1 cellular context compared by ENCODE assay signal in the genomic region with DNA sequence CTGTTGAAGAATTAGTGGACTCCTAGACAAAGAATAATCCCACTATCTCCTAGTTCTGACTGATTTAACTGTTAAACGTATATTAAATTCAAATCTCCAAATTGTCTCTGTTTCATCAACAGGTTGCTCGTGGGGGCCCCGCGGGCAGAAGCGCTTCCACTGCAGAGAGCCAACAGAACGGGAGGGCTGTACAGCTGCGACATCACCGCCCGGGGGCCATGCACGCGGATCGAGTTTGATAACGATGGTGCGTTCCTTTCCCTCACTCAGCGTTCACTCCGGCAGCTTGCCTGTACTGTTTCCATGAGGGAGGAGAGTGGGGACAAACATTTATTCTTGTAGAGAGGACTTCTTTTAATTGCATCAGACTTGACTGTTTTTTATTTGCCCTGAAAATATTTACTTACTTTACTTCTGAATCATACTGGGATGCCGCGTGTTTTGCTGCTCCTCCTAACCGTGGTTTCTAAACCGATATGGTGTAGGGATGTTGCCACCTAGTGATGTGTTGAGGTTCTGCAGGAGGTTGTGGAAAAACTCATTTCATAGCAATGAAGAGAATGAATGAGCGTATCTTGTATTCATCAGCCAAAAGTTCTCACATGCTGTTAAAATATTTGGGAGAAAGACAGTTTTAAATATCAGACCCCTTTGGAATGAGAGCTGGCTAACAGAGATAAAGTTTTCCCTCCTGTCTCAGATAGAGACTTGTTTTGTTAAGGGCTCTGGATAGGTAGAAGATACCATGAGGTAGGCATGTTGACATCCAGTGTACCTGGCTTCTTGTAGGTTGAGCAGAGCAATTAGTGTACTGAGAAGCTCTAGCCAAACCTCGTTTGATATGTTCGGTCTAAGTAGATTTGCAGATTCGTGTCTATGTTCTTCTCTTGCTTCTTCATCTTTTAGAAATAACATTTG.
TF ChIP-seq lines count a peak whose summit lies in the region.

No MANE protein-coding gene starts in this region.

TF ChIP-seq in HepG2, 621 proteins besides CTCF, POLR2A, EP300 and RAD21 (continued from another document and continues in another):
- TF ChIP-seq, protein P1, sequence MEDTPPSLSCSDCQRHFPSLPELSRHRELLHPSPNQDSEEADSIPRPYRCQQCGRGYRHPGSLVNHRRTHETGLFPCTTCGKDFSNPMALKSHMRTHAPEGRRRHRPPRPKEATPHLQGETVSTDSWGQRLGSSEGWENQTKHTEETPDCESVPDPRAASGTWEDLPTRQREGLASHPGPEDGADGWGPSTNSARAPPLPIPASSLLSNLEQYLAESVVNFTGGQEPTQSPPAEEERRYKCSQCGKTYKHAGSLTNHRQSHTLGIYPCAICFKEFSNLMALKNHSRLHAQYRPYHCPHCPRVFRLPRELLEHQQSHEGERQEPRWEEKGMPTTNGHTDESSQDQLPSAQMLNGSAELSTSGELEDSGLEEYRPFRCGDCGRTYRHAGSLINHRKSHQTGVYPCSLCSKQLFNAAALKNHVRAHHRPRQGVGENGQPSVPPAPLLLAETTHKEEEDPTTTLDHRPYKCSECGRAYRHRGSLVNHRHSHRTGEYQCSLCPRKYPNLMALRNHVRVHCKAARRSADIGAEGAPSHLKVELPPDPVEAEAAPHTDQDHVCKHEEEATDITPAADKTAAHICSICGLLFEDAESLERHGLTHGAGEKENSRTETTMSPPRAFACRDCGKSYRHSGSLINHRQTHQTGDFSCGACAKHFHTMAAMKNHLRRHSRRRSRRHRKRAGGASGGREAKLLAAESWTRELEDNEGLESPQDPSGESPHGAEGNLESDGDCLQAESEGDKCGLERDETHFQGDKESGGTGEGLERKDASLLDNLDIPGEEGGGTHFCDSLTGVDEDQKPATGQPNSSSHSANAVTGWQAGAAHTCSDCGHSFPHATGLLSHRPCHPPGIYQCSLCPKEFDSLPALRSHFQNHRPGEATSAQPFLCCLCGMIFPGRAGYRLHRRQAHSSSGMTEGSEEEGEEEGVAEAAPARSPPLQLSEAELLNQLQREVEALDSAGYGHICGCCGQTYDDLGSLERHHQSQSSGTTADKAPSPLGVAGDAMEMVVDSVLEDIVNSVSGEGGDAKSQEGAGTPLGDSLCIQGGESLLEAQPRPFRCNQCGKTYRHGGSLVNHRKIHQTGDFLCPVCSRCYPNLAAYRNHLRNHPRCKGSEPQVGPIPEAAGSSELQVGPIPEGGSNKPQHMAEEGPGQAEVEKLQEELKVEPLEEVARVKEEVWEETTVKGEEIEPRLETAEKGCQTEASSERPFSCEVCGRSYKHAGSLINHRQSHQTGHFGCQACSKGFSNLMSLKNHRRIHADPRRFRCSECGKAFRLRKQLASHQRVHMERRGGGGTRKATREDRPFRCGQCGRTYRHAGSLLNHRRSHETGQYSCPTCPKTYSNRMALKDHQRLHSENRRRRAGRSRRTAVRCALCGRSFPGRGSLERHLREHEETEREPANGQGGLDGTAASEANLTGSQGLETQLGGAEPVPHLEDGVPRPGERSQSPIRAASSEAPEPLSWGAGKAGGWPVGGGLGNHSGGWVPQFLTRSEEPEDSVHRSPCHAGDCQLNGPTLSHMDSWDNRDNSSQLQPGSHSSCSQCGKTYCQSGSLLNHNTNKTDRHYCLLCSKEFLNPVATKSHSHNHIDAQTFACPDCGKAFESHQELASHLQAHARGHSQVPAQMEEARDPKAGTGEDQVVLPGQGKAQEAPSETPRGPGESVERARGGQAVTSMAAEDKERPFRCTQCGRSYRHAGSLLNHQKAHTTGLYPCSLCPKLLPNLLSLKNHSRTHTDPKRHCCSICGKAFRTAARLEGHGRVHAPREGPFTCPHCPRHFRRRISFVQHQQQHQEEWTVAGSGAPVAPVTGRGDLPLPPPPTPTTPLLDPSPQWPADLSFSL (CRISPR knock-in tag; IDR thresholded peaks at IDR 0.05), result no peak
- TF ChIP-seq YEATS4 (CRISPR knock-in tag; IDR thresholded peaks at IDR 0.05; ENCODE audit: borderline replicate concordance), result peak; percentile 46; the same call in 1 of the 2 replicates
- 0 out of 2 replicates have a peak, but pooled peaks have one; percentile 53 for TF ChIP-seq AKAP8 (CRISPR knock-in tag; IDR thresholded peaks at IDR 0.05)
- TF ChIP-seq ATF7 (IDR thresholded peaks at IDR 0.05), result no peak
- peak; percentile 26; the same call in 1 of the 2 replicates for TF ChIP-seq ATF7 (CRISPR knock-in tag; IDR thresholded peaks at IDR 0.05)
- TF ChIP-seq CEBPB (IDR thresholded peaks at IDR 0.05; ENCODE audit: borderline replicate concordance, low read depth, low read length), result peak; percentile 85
- TF ChIP-seq DR1 (CRISPR knock-in tag; IDR thresholded peaks at IDR 0.05), result no peak
- peak; percentile 28; the same call in 1 of the 2 replicates for TF ChIP-seq ZNF678 (CRISPR knock-in tag; IDR thresholded peaks at IDR 0.05)
- no peak for TF ChIP-seq CHCHD3 (CRISPR knock-in tag; IDR thresholded peaks at IDR 0.05)
- 0 out of 2 replicates have a peak, but pooled peaks have one; percentile 64 for TF ChIP-seq WIZ (CRISPR knock-in tag; IDR thresholded peaks at IDR 0.05)
- TF ChIP-seq ZNF484 (CRISPR knock-in tag; IDR thresholded peaks at IDR 0.05; ENCODE audit: borderline replicate concordance, low read depth), result no peak
- TF ChIP-seq, protein P2, sequence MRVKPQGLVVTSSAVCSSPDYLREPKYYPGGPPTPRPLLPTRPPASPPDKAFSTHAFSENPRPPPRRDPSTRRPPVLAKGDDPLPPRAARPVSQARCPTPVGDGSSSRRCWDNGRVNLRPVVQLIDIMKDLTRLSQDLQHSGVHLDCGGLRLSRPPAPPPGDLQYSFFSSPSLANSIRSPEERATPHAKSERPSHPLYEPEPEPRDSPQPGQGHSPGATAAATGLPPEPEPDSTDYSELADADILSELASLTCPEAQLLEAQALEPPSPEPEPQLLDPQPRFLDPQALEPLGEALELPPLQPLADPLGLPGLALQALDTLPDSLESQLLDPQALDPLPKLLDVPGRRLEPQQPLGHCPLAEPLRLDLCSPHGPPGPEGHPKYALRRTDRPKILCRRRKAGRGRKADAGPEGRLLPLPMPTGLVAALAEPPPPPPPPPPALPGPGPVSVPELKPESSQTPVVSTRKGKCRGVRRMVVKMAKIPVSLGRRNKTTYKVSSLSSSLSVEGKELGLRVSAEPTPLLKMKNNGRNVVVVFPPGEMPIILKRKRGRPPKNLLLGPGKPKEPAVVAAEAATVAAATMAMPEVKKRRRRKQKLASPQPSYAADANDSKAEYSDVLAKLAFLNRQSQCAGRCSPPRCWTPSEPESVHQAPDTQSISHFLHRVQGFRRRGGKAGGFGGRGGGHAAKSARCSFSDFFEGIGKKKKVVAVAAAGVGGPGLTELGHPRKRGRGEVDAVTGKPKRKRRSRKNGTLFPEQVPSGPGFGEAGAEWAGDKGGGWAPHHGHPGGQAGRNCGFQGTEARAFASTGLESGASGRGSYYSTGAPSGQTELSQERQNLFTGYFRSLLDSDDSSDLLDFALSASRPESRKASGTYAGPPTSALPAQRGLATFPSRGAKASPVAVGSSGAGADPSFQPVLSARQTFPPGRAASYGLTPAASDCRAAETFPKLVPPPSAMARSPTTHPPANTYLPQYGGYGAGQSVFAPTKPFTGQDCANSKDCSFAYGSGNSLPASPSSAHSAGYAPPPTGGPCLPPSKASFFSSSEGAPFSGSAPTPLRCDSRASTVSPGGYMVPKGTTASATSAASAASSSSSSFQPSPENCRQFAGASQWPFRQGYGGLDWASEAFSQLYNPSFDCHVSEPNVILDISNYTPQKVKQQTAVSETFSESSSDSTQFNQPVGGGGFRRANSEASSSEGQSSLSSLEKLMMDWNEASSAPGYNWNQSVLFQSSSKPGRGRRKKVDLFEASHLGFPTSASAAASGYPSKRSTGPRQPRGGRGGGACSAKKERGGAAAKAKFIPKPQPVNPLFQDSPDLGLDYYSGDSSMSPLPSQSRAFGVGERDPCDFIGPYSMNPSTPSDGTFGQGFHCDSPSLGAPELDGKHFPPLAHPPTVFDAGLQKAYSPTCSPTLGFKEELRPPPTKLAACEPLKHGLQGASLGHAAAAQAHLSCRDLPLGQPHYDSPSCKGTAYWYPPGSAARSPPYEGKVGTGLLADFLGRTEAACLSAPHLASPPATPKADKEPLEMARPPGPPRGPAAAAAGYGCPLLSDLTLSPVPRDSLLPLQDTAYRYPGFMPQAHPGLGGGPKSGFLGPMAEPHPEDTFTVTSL (CRISPR knock-in tag; IDR thresholded peaks at IDR 0.05; ENCODE audit: borderline replicate concordance), result no peak; the same call in 1 of the 2 replicates
- TF ChIP-seq ZBTB3 (CRISPR knock-in tag; IDR thresholded peaks at IDR 0.05; ENCODE audit: borderline replicate concordance, low read depth), result no peak
- TF ChIP-seq, protein P3, sequence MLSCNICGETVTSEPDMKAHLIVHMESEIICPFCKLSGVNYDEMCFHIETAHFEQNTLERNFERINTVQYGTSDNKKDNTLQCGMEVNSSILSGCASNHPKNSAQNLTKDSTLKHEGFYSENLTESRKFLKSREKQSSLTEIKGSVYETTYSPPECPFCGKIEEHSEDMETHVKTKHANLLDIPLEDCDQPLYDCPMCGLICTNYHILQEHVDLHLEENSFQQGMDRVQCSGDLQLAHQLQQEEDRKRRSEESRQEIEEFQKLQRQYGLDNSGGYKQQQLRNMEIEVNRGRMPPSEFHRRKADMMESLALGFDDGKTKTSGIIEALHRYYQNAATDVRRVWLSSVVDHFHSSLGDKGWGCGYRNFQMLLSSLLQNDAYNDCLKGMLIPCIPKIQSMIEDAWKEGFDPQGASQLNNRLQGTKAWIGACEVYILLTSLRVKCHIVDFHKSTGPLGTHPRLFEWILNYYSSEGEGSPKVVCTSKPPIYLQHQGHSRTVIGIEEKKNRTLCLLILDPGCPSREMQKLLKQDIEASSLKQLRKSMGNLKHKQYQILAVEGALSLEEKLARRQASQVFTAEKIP (CRISPR knock-in tag; IDR thresholded peaks at IDR 0.05; ENCODE audit: borderline replicate concordance), result no peak
- no peak for TF ChIP-seq SNRNP70 (IDR thresholded peaks at IDR 0.05; ENCODE audit: low read depth, low read length)
- peak; percentile 67; the same call in 1 of the 2 replicates for TF ChIP-seq SMAD3 (CRISPR knock-in tag; IDR thresholded peaks at IDR 0.05)
- no peak for TF ChIP-seq ZNF138 (CRISPR knock-in tag; IDR thresholded peaks at IDR 0.05; ENCODE audit: low read depth)
- no peak for TF ChIP-seq ESRRA (CRISPR knock-in tag; IDR thresholded peaks at IDR 0.05; ENCODE audit: low read depth)
- TF ChIP-seq NFYC (CRISPR knock-in tag; IDR thresholded peaks at IDR 0.05), result no peak
- peak; percentile 39; the same call in 1 of the 2 replicates for TF ChIP-seq KMT2B (CRISPR knock-in tag; IDR thresholded peaks at IDR 0.05)
- peak; percentile 68; the same call in 1 of the 2 replicates for TF ChIP-seq HMG20B (CRISPR knock-in tag; conservative IDR thresholded peaks at IDR 0.05)
- peak; percentile 24; the same call in 1 of the 2 replicates for TF ChIP-seq SIN3B (IDR thresholded peaks at IDR 0.05; ENCODE audit: low read length)
- no peak for TF ChIP-seq HOXA7 (CRISPR knock-in tag; IDR thresholded peaks at IDR 0.05)
- TF ChIP-seq POLR2AphosphoS5 (IDR thresholded peaks at IDR 0.05; ENCODE audit: low read depth, low read length), result no peak
- TF ChIP-seq ZBTB8A (CRISPR knock-in tag; IDR thresholded peaks at IDR 0.05; ENCODE audit: borderline replicate concordance, low read depth), result peak; percentile 32; the same call in 1 of the 2 replicates
- TF ChIP-seq DNMT3B (CRISPR knock-in tag; conservative IDR thresholded peaks at IDR 0.05), result 0 out of 2 replicates have a peak, but pooled peaks have one; percentile 40
- TF ChIP-seq, protein P4, sequence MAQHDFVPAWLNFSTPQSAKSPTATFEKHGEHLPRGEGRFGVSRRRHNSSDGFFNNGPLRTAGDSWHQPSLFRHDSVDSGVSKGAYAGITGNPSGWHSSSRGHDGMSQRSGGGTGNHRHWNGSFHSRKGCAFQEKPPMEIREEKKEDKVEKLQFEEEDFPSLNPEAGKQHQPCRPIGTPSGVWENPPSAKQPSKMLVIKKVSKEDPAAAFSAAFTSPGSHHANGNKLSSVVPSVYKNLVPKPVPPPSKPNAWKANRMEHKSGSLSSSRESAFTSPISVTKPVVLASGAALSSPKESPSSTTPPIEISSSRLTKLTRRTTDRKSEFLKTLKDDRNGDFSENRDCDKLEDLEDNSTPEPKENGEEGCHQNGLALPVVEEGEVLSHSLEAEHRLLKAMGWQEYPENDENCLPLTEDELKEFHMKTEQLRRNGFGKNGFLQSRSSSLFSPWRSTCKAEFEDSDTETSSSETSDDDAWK (CRISPR knock-in tag; IDR thresholded peaks at IDR 0.05), result no peak
- TF ChIP-seq, protein P5, sequence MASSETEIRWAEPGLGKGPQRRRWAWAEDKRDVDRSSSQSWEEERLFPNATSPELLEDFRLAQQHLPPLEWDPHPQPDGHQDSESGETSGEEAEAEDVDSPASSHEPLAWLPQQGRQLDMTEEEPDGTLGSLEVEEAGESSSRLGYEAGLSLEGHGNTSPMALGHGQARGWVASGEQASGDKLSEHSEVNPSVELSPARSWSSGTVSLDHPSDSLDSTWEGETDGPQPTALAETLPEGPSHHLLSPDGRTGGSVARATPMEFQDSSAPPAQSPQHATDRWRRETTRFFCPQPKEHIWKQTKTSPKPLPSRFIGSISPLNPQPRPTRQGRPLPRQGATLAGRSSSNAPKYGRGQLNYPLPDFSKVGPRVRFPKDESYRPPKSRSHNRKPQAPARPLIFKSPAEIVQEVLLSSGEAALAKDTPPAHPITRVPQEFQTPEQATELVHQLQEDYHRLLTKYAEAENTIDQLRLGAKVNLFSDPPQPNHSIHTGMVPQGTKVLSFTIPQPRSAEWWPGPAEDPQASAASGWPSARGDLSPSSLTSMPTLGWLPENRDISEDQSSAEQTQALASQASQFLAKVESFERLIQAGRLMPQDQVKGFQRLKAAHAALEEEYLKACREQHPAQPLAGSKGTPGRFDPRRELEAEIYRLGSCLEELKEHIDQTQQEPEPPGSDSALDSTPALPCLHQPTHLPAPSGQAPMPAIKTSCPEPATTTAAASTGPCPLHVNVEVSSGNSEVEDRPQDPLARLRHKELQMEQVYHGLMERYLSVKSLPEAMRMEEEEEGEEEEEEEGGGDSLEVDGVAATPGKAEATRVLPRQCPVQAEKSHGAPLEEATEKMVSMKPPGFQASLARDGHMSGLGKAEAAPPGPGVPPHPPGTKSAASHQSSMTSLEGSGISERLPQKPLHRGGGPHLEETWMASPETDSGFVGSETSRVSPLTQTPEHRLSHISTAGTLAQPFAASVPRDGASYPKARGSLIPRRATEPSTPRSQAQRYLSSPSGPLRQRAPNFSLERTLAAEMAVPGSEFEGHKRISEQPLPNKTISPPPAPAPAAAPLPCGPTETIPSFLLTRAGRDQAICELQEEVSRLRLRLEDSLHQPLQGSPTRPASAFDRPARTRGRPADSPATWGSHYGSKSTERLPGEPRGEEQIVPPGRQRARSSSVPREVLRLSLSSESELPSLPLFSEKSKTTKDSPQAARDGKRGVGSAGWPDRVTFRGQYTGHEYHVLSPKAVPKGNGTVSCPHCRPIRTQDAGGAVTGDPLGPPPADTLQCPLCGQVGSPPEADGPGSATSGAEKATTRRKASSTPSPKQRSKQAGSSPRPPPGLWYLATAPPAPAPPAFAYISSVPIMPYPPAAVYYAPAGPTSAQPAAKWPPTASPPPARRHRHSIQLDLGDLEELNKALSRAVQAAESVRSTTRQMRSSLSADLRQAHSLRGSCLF (CRISPR knock-in tag; IDR thresholded peaks at IDR 0.05; ENCODE audit: borderline replicate concordance), result no peak
- TF ChIP-seq, protein P6, sequence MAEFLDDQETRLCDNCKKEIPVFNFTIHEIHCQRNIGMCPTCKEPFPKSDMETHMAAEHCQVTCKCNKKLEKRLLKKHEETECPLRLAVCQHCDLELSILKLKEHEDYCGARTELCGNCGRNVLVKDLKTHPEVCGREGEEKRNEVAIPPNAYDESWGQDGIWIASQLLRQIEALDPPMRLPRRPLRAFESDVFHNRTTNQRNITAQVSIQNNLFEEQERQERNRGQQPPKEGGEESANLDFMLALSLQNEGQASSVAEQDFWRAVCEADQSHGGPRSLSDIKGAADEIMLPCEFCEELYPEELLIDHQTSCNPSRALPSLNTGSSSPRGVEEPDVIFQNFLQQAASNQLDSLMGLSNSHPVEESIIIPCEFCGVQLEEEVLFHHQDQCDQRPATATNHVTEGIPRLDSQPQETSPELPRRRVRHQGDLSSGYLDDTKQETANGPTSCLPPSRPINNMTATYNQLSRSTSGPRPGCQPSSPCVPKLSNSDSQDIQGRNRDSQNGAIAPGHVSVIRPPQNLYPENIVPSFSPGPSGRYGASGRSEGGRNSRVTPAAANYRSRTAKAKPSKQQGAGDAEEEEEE (CRISPR knock-in tag; IDR thresholded peaks at IDR 0.05; ENCODE audit: borderline replicate concordance), result peak; percentile 54; the same call in 1 of the 2 replicates
- peak; percentile 80; the same call in 1 of the 2 replicates for TF ChIP-seq ZNF124 (CRISPR knock-in tag; IDR thresholded peaks at IDR 0.05)
